8 cellular contexts compared by ENCODE assay signal in genomic region chr2:128090909-128091690, GRCh38. TPM values are rescaled to one million over a fixed set of nuclear protein-coding genes. Genes with fewer than 3 reads are reported as not detected.
DNase-seq lines count a peak whose midpoint lies in the region; ATAC-seq and TF ChIP-seq lines count a peak whose summit lies in the region.

Gene UGGT1, plus strand, starts transcription at chr2:128091200. Its CDS starts 158 bp downstream, at chr2:128091358.

- no peak for TF ChIP-seq CTCF in CD14-positive monocyte (IDR thresholded peaks at IDR 0.05)
- TF ChIP-seq CTCF in dorsolateral prefrontal cortex (IDR thresholded peaks at IDR 0.05 in 54 of 56, conservative IDR thresholded peaks at IDR 0.05 in 2 of 56; ENCODE audit: low read depth in 1 of 56, partially characterized antibody in 56 of 56), result peak in 38 of 56 donors; percentile 9 to 57 (median 34)
- TF ChIP-seq CTCF in liver (IDR thresholded peaks at IDR 0.05; ENCODE audit: low read depth, low read length, missing input control), result no peak

- H3K4me3 ChIP-seq in dorsolateral prefrontal cortex, result peak within 1 kb of the TSS; percentile 60 to 100 (median 94)
- peak within 1 kb of the TSS; percentile 70 to 97 (median 97) for H3K4me3 ChIP-seq in liver (ENCODE audit: low read depth in 1 of 3, low read length in 3 of 3)

- H3K27me3 ChIP-seq in dorsolateral prefrontal cortex, result no peaks in the 10 kb centered on the region
- no peaks in the 10 kb centered on the region for H3K27me3 ChIP-seq in liver (ENCODE audit: control insufficient read depth in 4 of 4, insufficient read depth in 4 of 4, low read length in 3 of 4)

- H3K4me3 Mint-ChIP-seq in CD14-positive monocyte, result peak within 1 kb of the TSS; percentile 92

- peaks cover 0 to 4% (median 0%) of the 10 kb centered on the region in 7 donors for H3K9me3 Mint-ChIP-seq in CD14-positive monocyte

- WGBS in liver, result under 1% methylated on average over 59 of the region's 59 CpGs

- H3K27ac ChIP-seq in dorsolateral prefrontal cortex, result peak within 1 kb of the TSS; percentile 13 to 93 (median 80)
- H3K27ac ChIP-seq in liver (ENCODE audit: low read depth in 1 of 2, low read length in 2 of 2), result peak within 1 kb of the TSS; percentile 82 to 86

- H3K4me1 ChIP-seq in liver (ENCODE audit: control insufficient read depth in 4 of 4, insufficient read depth in 4 of 4, low read length in 3 of 4), result peaks cover 0 to 15% (median 12%) of the 10 kb centered on the region in 4 donors

- H3K36me3 Mint-ChIP-seq in CD14-positive monocyte, result peaks cover 0 to 2% of the 10 kb centered on the region in 2 donors

- no peaks in the 10 kb centered on the region for H3K27me3 Mint-ChIP-seq in CD14-positive monocyte (ENCODE audit: low read depth in 3 of 3)

- ATAC-seq in GM19397 (IDR thresholded peaks at IDR 0.05; ENCODE audit: unreplicated experiment) (peak; percentile 97), HG03571 (IDR thresholded peaks at IDR 0.05; ENCODE audit: unreplicated experiment) (peak; percentile 95)

- H3K9ac ChIP-seq in liver (ENCODE audit: low read depth in 1 of 2, low read length in 2 of 2), result peak within 1 kb of the TSS; percentile 83 to 90

- peak; percentile 98 for DNase-seq in CD14-positive monocyte (ENCODE audit: low spot score)
- peak; percentile 99 for DNase-seq in NCI-H82 (lab: John Stamatoyannopoulos, UW)
- DNase-seq in activated CD4-positive, alpha-beta T cell treated with anti-CD3 and anti-CD28 coated beads, Interleukin-2, amount 50 U/mL, for 48 hours, result peak; percentile 92 to 94
- DNase-seq in dorsolateral prefrontal cortex, result peak; percentile 89 to 97 (median 94)
- DNase-seq in stimulated activated CD4-positive, alpha-beta T cell treated with anti-CD3 and anti-CD28 coated beads, Interleukin-4, amount 100 ng/mL, for 24 hours, result peak; percentile 94

- H3K4me1 Mint-ChIP-seq in CD14-positive monocyte, result peaks cover 36% of the 10 kb centered on the region

- no peaks in the 10 kb centered on the region for H3K9me3 ChIP-seq in liver (ENCODE audit: control insufficient read depth in 4 of 4, low read length in 3 of 4)

- peak within 1 kb of the TSS; percentile 84 to 94 (median 92) for H3K27ac Mint-ChIP-seq in CD14-positive monocyte

- intact Hi-C loops in CD14-positive monocyte (cut with micrococcal nuclease) (loop anchor here (2.0 to 10.0 kb wide), 4 partner anchors 62 to 206 kb away; partner anchors contain the start of genes SAP130 (in 2 of the 2) and AMMECR1L (in 1 of the 2)), dorsolateral prefrontal cortex (cut with DNase I) (loop anchor here (5.0 kb wide), 3 partner anchors 64 to 226 kb away; partner anchors contain the start of genes AMMECR1L (in 2 of the 2), SAP130 (in 2 of the 2) and HS6ST1 (in 1 of the 2))

- peak; percentile 39 to 58 for TF ChIP-seq RAD21 in liver (IDR thresholded peaks at IDR 0.05)

- peaks cover 0 to 3% (median 0%) of the 10 kb centered on the region in 4 donors for H3K36me3 ChIP-seq in liver (ENCODE audit: control insufficient read depth in 4 of 4, insufficient read depth in 3 of 4, low read depth in 1 of 4, low read length in 3 of 4)

TF ChIP-seq in liver, 16 proteins besides CTCF, POLR2A, EP300 and RAD21:
- TF ChIP-seq JUND (IDR thresholded peaks at IDR 0.05), result peak in 1 of 2 donors; percentile 36
- TF ChIP-seq EGR1 (IDR thresholded peaks at IDR 0.05; ENCODE audit: low read depth in 2 of 2), result peak; percentile 67 to 75
- TF ChIP-seq GABPA (IDR thresholded peaks at IDR 0.05 in 1 of 2, conservative IDR thresholded peaks at IDR 0.05 in 1 of 2), result peak; percentile 90 to 97
- TF ChIP-seq RXRA (IDR thresholded peaks at IDR 0.05), result peak; percentile 59 to 71
- TF ChIP-seq FOXA2 (IDR thresholded peaks at IDR 0.05), result no peak
- peak; percentile 99 for TF ChIP-seq TAF1 (conservative IDR thresholded peaks at IDR 0.05)
- peak; percentile 67 for TF ChIP-seq SP1 (IDR thresholded peaks at IDR 0.05)
- peak; percentile 86 for TF ChIP-seq REST (IDR thresholded peaks at IDR 0.05)
- peak; percentile 31 for TF ChIP-seq FOXA1 (IDR thresholded peaks at IDR 0.05)
- TF ChIP-seq HNF4G (IDR thresholded peaks at IDR 0.05), result no peak
- TF ChIP-seq MAX (IDR thresholded peaks at IDR 0.05), result peak; percentile 88
- peak; percentile 37 to 48 for TF ChIP-seq HNF4A (conservative IDR thresholded peaks at IDR 0.05)
- no peak for TF ChIP-seq ATF3 (IDR thresholded peaks at IDR 0.05)
- no peak for TF ChIP-seq ZBTB33 (IDR thresholded peaks at IDR 0.05)
- peak; percentile 91 for TF ChIP-seq YY1 (IDR thresholded peaks at IDR 0.05)
- peak; percentile 85 for TF ChIP-seq NR2F2 (IDR thresholded peaks at IDR 0.05)
TF ChIP-seq in liver: peak in this region for 12.

RNA-seq across cellular contexts. Expression of gene UGGT1, which starts in this region (rescaled TPM):
- polyA plus RNA-seq in CD14-positive monocyte, result 10 to 100 TPM in 1 of 2 donors, 1 to 10 TPM in 1; 8.7 to 15.8 TPM
- total RNA-seq in dorsolateral prefrontal cortex, result 10 to 100 TPM; 23.5 to 46.5 (median 33.1) TPM
- total RNA-seq in liver, result 10 to 100 TPM; 51.5 to 74.7 TPM
- polyA plus RNA-seq in liver, result 10 to 100 TPM in 1 of 2 donors, 1 to 10 TPM in 1; 6.7 to 13.4 TPM

Comparison
In these comparisons a context has a peak if more than half of its experiments do, and no peak if none do; other contexts are left out.
1. Peak in every context shown above with its lines: DNase-seq, ATAC-seq, H3K4me3 ChIP-seq and H3K27ac ChIP-seq.
2. CTCF ChIP-seq: peak in dorsolateral prefrontal cortex (38 of 56); none in CD14-positive monocyte (single experiment) and liver (single experiment).